19 cellular contexts compared by ENCODE assay signal in genomic region chr7:158406817-158407216, GRCh38.
DNase-seq lines count a peak whose midpoint lies in the region; ATAC-seq and TF ChIP-seq lines count a peak whose summit lies in the region.
"Had no signal": no experiment of that assay in that cellular context is flagged by ENCODE, and none has a peak within 500 bp of the region (broad histone marks: within the 10 kb centered on the region; RNA-seq: fewer than 3 reads in every experiment).

No MANE protein-coding gene starts in this region.

- H4K91ac ChIP-seq in H9 (ENCODE audit: insufficient read length, low read depth, low read length), result no peak overlapping the region

- H3K4me3 ChIP-seq in hepatocyte (no peak overlapping the region), spleen (no peak overlapping the region), right lobe of liver (no peak overlapping the region)
- H3K4me3 ChIP-seq: PC-9, SJSA1 had no signal

- no peak for ATAC-seq in right lobe of liver
- no peak for ATAC-seq in GM21526 (IDR thresholded peaks at IDR 0.05; ENCODE audit: low FRiP score, unreplicated experiment)

- H3K27ac ChIP-seq in H9 (ENCODE audit: insufficient read length, low read depth, low read length) (no peak overlapping the region), hepatocyte (peak overlapping the region; percentile 84), spleen (no peak overlapping the region), right lobe of liver (no peak overlapping the region)
- H3K27ac ChIP-seq: HL-60, KMS-11, PC-9, SJSA1 had no signal

- no peak overlapping the region for H3K18ac ChIP-seq in H9 (ENCODE audit: insufficient read length, low read depth, low read length)

- no peak overlapping the region for H3T11ph ChIP-seq in H9 (ENCODE audit: low read length)

- H3K79me1 ChIP-seq in H9 (ENCODE audit: insufficient read depth, low read depth, low read length, poor library complexity, severe bottlenecking), result no peaks in the 10 kb centered on the region

- no peak overlapping the region for H3K4ac ChIP-seq in H9 (ENCODE audit: low read depth, low read length)

- H3K4me3 Mint-ChIP-seq in H9 (no peak overlapping the region), brain (no peak overlapping the region), osteocyte (ENCODE audit: unreplicated experiment) (no peak overlapping the region)
- H3K4me3 Mint-ChIP-seq: CD8-positive, alpha-beta memory T cell; HFFc6 had no signal

- DNase-seq in H9, result no peak
- DNase-seq in hepatocyte (ENCODE audit: low spot score), result peak; percentile 60
- DNase-seq in spleen, result peak; percentile 56
- no peak for DNase-seq in right lobe of liver
- DNase-seq in osteocyte (ENCODE audit: extremely low spot score, unreplicated experiment), result no peak
- DNase-seq: ACHN; C1 segment of cervical spinal cord; CD8-positive, alpha-beta memory T cell; HFFc6; MV-4-11; NCI-H1694 treated with DMSO at 0.1 percent for 48 hours; NCI-H345; NCI-H524 treated with DMSO at 0.1 percent for 48 hours; PC-9 had no signal

- no peak overlapping the region for H4K8ac ChIP-seq in H9 (replicated peaks; ENCODE audit: insufficient read length, low read depth, low read length)

- H3K36me3 Mint-ChIP-seq in H9 (ENCODE audit: insufficient read depth in 1 of 3, low read depth in 3 of 3) (no peaks in the 10 kb centered on the region; a peak in 1 of 7 replicates), brain (no peaks in the 10 kb centered on the region), osteocyte (ENCODE audit: unreplicated experiment) (no peaks in the 10 kb centered on the region)
- H3K36me3 Mint-ChIP-seq: CD8-positive, alpha-beta memory T cell had no signal

- H3K4me2 ChIP-seq in H9 (ENCODE audit: insufficient read depth, insufficient read length, low read length) (no peak overlapping the region), hepatocyte (peak overlapping the region; percentile 52)
- H3K4me2 ChIP-seq: KMS-11, PC-9 had no signal

- H3K23me2 ChIP-seq in H9 (ENCODE audit: insufficient read length, low read depth, low read length, poor library complexity, severe bottlenecking), result no peaks in the 10 kb centered on the region

- TF ChIP-seq CTCF in H9 (conservative IDR thresholded peaks at IDR 0.05), result no peak
- TF ChIP-seq CTCF in brain (conservative IDR thresholded peaks at IDR 0.05), result no peak
- no peak for TF ChIP-seq CTCF in hepatocyte (IDR thresholded peaks at IDR 0.05; ENCODE audit: poor library complexity)
- no peak for TF ChIP-seq CTCF in spleen (IDR thresholded peaks at IDR 0.05 in 8 of 11, conservative IDR thresholded peaks at IDR 0.05 in 3 of 11)
- no peak for TF ChIP-seq CTCF in right lobe of liver (IDR thresholded peaks at IDR 0.05)
- no peak for TF ChIP-seq CTCF in osteocyte (IDR thresholded peaks at IDR 0.05)

- H3K9me2 ChIP-seq in hepatocyte (replicated peaks; ENCODE audit: insufficient read depth), result no peaks in the 10 kb centered on the region

- H2AFZ ChIP-seq in H9 (ENCODE audit: low read length), result no peak overlapping the region
- no peak overlapping the region for H2AFZ ChIP-seq in hepatocyte
- H2AFZ ChIP-seq: PC-9 had no signal

- no peak overlapping the region for H2BK5ac ChIP-seq in H9 (ENCODE audit: insufficient read length, low read length)

- H3K27ac Mint-ChIP-seq in H9 (peak overlapping the region in 2 of 3 experiments; percentile 10 to 74; a peak in 3 of 7 replicates), brain (peak overlapping the region in 4 of 5 experiments; percentile 4 to 98 (median 76)), osteocyte (ENCODE audit: unreplicated experiment) (no peak overlapping the region)
- H3K27ac Mint-ChIP-seq: CD8-positive, alpha-beta memory T cell; HFFc6 had no signal

- H4K20me1 ChIP-seq in H9 (ENCODE audit: control insufficient read depth, insufficient read depth, insufficient read length), result no peaks in the 10 kb centered on the region
- no peaks in the 10 kb centered on the region for H4K20me1 ChIP-seq in hepatocyte (ENCODE audit: insufficient read depth, poor library complexity, severe bottlenecking)

- intact Hi-C loops in spleen (cut with DNase I; ENCODE audit: low total_unique reads), result no loop called here
- intact Hi-C loops in right lobe of liver (cut with DNase I), result no loop called here

- no peak overlapping the region for H2BK15ac ChIP-seq in H9 (ENCODE audit: low read depth, low read length)

- H3K14ac ChIP-seq in H9 (ENCODE audit: insufficient read depth, low read length), result no peak overlapping the region

- H3K4me1 ChIP-seq in H9 (ENCODE audit: insufficient read depth, low read length) (no peaks in the 10 kb centered on the region), hepatocyte (ENCODE audit: insufficient read depth) (no peaks in the 10 kb centered on the region), spleen (no peaks in the 10 kb centered on the region), right lobe of liver (no peaks in the 10 kb centered on the region)
- H3K4me1 ChIP-seq: SJSA1 had no signal

- H3K79me2 ChIP-seq in H9 (ENCODE audit: insufficient read depth, low read length) (no peaks in the 10 kb centered on the region), hepatocyte (no peaks in the 10 kb centered on the region)

- H3K36me3 ChIP-seq in hepatocyte (replicated peaks; ENCODE audit: insufficient read depth, low read depth) (no peaks in the 10 kb centered on the region), spleen (no peaks in the 10 kb centered on the region), right lobe of liver (no peaks in the 10 kb centered on the region)
- H3K36me3 ChIP-seq: SJSA1 had no signal

- H3K9me3 ChIP-seq in H9 (ENCODE audit: control insufficient read depth, low read depth, low read length) (no peaks in the 10 kb centered on the region), hepatocyte (ENCODE audit: low read depth) (no peaks in the 10 kb centered on the region), spleen (no peaks in the 10 kb centered on the region), right lobe of liver (no peaks in the 10 kb centered on the region)
- H3K9me3 ChIP-seq: SJSA1 had no signal

- no peak overlapping the region for H2BK12ac ChIP-seq in H9 (ENCODE audit: insufficient read length, low read depth, low read length)

- TF ChIP-seq POLR2A in spleen (IDR thresholded peaks at IDR 0.05), result no peak
- no peak for TF ChIP-seq POLR2A in right lobe of liver (IDR thresholded peaks at IDR 0.05)

- no CpG with 5 or more reads among the region's 11 CpGs for WGBS in H9 (ENCODE audit: extremely low coverage, insufficient read length, low lambda C conversion rate)
- 78% methylated on average over 8 of the region's 11 CpGs for WGBS in hepatocyte (ENCODE audit: low lambda C conversion rate, missing lambda C conversion rate)
- WGBS in spleen, 5 donors, result 88 to 93% (median 89%) methylated on average over 5 to 11 of the region's 11 CpGs
- WGBS in right lobe of liver (ENCODE audit: insufficient coverage, low coverage, low lambda C conversion rate, missing lambda C conversion rate), result 56% methylated on average over 3 of the region's 11 CpGs

- no peak overlapping the region for H3K9ac ChIP-seq in H9 (ENCODE audit: extremely low read depth, insufficient read length, low read length)
- H3K9ac ChIP-seq: KMS-11 had no signal

- H3K4me1 Mint-ChIP-seq in H9, result no peaks in the 10 kb centered on the region; a peak in 1 of 4 replicates
- H3K4me1 Mint-ChIP-seq in brain, result peaks cover 45% of the 10 kb centered on the region
- H3K4me1 Mint-ChIP-seq in osteocyte (ENCODE audit: unreplicated experiment), result no peaks in the 10 kb centered on the region
- H3K4me1 Mint-ChIP-seq: CD8-positive, alpha-beta memory T cell had no signal

- H2BK20ac ChIP-seq in H9 (ENCODE audit: low read depth, low read length, poor library complexity, severe bottlenecking), result no peak overlapping the region

- H3K23ac ChIP-seq in H9 (ENCODE audit: insufficient read length, low read depth, low read length), result no peak overlapping the region

- no peaks in the 10 kb centered on the region for H3K27me3 ChIP-seq in H9 (ENCODE audit: insufficient read depth, low read length)
- H3K27me3 ChIP-seq in hepatocyte, result no peaks in the 10 kb centered on the region
- peaks cover 0 to 15% (median 0%) of the 10 kb centered on the region in 7 donors for H3K27me3 ChIP-seq in spleen (replicated peaks in 1 of 7)
- H3K27me3 ChIP-seq in right lobe of liver, result no peaks in the 10 kb centered on the region
- H3K27me3 ChIP-seq: SJSA1 had no signal

- no peak overlapping the region for H4K5ac ChIP-seq in H9 (ENCODE audit: insufficient read length, low read depth, low read length)

- no peak overlapping the region for H2AK5ac ChIP-seq in H9 (ENCODE audit: insufficient read length, low read length)

- peaks cover 2 to 3% of the 10 kb centered on the region in 2 experiments; a peak in 2 of 5 replicates for H3K9me3 Mint-ChIP-seq in H9
- H3K9me3 Mint-ChIP-seq in brain, result peaks cover 0 to 80% (median 0%) of the 10 kb centered on the region in 5 experiments
- H3K9me3 Mint-ChIP-seq in osteocyte (ENCODE audit: unreplicated experiment), result peaks cover 6% of the 10 kb centered on the region
- H3K9me3 Mint-ChIP-seq: CD8-positive, alpha-beta memory T cell had no signal

- H3K27me3 Mint-ChIP-seq in H9 (ENCODE audit: low read depth), result no peaks in the 10 kb centered on the region; the same call in none of the 2 replicates
- no peaks in the 10 kb centered on the region for H3K27me3 Mint-ChIP-seq in brain
- no peaks in the 10 kb centered on the region for H3K27me3 Mint-ChIP-seq in osteocyte (ENCODE audit: unreplicated experiment)

- no peak overlapping the region for H2BK120ac ChIP-seq in H9 (ENCODE audit: low read depth, low read length, poor library complexity, severe bottlenecking)

- H3K56ac ChIP-seq in H9 (ENCODE audit: insufficient read length, low read depth, low read length), result no peak overlapping the region

Comparison
In these comparisons a context has a peak if more than half of its experiments do, and no peak if none do; other contexts are left out.
1. DNase-seq: peak in hepatocyte (single experiment) and spleen (single experiment); none in H9 (single experiment), right lobe of liver (0 of 3) and osteocyte (single experiment).